Comparison of ENCODE assay signal across 28 cellular contexts in genomic region chr5:88051148-88051547, GRCh38.
"Had no signal": no experiment of that assay in that cellular context is flagged by ENCODE, and none has a peak within 500 bp of the region (broad histone marks: within the 10 kb centered on the region; RNA-seq: fewer than 3 reads in every experiment).

No MANE protein-coding gene starts in this region.

- H3K27me3 Mint-ChIP-seq: activated CD4-positive, alpha-beta memory T cell treated with anti-CD3 and anti-CD28 coated beads, Interleukin-2, amount 10 ng/mL, durations not matched to agents 7 days and 5 days; activated CD4-positive, alpha-beta T cell treated with anti-CD3 and anti-CD28 coated beads, Interleukin-2, amount 10 ng/mL, durations not matched to agents 7 days and 5 days; activated naive CD4-positive, alpha-beta T cell treated with anti-CD3 and anti-CD28 coated beads, Interleukin-2, amount 10 ng/mL, durations not matched to agents 7 days and 5 days; brain had no signal

- H3K9me3 Mint-ChIP-seq: activated CD4-positive, alpha-beta memory T cell treated with anti-CD3 and anti-CD28 coated beads, Interleukin-2, amount 10 ng/mL, durations not matched to agents 7 days and 5 days; activated CD4-positive, alpha-beta T cell treated with anti-CD3 and anti-CD28 coated beads, Interleukin-2, amount 10 ng/mL, durations not matched to agents 7 days and 5 days; activated naive CD4-positive, alpha-beta T cell treated with anti-CD3 and anti-CD28 coated beads, Interleukin-2, amount 10 ng/mL, durations not matched to agents 7 days and 5 days; activated naive CD8-positive, alpha-beta T cell treated with anti-CD3 and anti-CD28 coated beads, Interleukin-2, amount 10 ng/mL, durations not matched to agents 7 days and 5 days; central memory CD8-positive, alpha-beta T cell had no signal

- H3K9me3 ChIP-seq: ascending aorta, breast epithelium, esophagus squamous epithelium, heart left ventricle had no signal

- H3K27ac Mint-ChIP-seq: activated CD4-positive, alpha-beta memory T cell treated with anti-CD3 and anti-CD28 coated beads, Interleukin-2, amount 10 ng/mL, durations not matched to agents 7 days and 5 days; activated CD4-positive, alpha-beta T cell treated with anti-CD3 and anti-CD28 coated beads, Interleukin-2, amount 10 ng/mL, durations not matched to agents 7 days and 5 days; activated naive CD4-positive, alpha-beta T cell treated with anti-CD3 and anti-CD28 coated beads, Interleukin-2, amount 10 ng/mL, durations not matched to agents 7 days and 5 days; activated naive CD4-positive, alpha-beta T cell treated with anti-CD3 and anti-CD28 coated beads, Interleukin-2, amount 50 U/mL, for 72 hours; activated naive CD8-positive, alpha-beta T cell treated with anti-CD3 and anti-CD28 coated beads, Interleukin-2, amount 10 ng/mL, durations not matched to agents 7 days and 5 days; activated T-cell treated with anti-CD3 and anti-CD28 coated beads, Interleukin-2, amount 50 U/mL, for 24 hours; activated T-cell treated with anti-CD3 and anti-CD28 coated beads, Interleukin-2, amount 50 U/mL, for 72 hours; effector memory CD8-positive, alpha-beta T cell had no signal

- H3K27ac ChIP-seq: ascending aorta, breast epithelium, cardiac muscle cell, coronary artery, epithelial cell of prostate, esophagus squamous epithelium, heart left ventricle had no signal

- H3K36me3 Mint-ChIP-seq: activated naive CD4-positive, alpha-beta T cell treated with anti-CD3 and anti-CD28 coated beads, Interleukin-2, amount 10 ng/mL, durations not matched to agents 7 days and 5 days; activated naive CD8-positive, alpha-beta T cell treated with anti-CD3 and anti-CD28 coated beads, Interleukin-2, amount 10 ng/mL, durations not matched to agents 7 days and 5 days had no signal

- H3K27me3 ChIP-seq: ascending aorta, breast epithelium, cardiac muscle cell, esophagus squamous epithelium, heart left ventricle had no signal

- ATAC-seq: activated naive CD4-positive, alpha-beta T cell treated with anti-CD3 and anti-CD28 coated beads, Interleukin-2, amount 50 U/mL, for 72 hours; activated T-cell treated with anti-CD3 and anti-CD28 coated beads, Interleukin-2, amount 50 U/mL, for 72 hours; effector memory CD8-positive, alpha-beta T cell; heart left ventricle had no signal

- DNase-seq: activated CD4-positive, alpha-beta memory T cell treated with anti-CD3 and anti-CD28 coated beads, Interleukin-2, amount 10 ng/mL, durations not matched to agents 7 days and 5 days; activated CD4-positive, alpha-beta T cell treated with anti-CD3 and anti-CD28 coated beads for 1 hour; activated CD4-positive, alpha-beta T cell treated with anti-CD3 and anti-CD28 coated beads for 4 hours; activated CD4-positive, alpha-beta T cell treated with anti-CD3 and anti-CD28 coated beads, Interleukin-2, amount 10 ng/mL, durations not matched to agents 7 days and 5 days; activated CD4-positive, alpha-beta T cell treated with anti-CD3 and anti-CD28 coated beads, Interleukin-2, amount 50 U/mL, for 4 hours; activated CD8-positive, alpha-beta memory T cell treated with anti-CD3 and anti-CD28 coated beads, Interleukin-2, amount 50 U/mL, for 48 hours; activated gamma-delta T cell; activated naive CD4-positive, alpha-beta T cell; activated naive CD4-positive, alpha-beta T cell treated with anti-CD3 and anti-CD28 coated beads, Interleukin-2, amount 10 ng/mL, durations not matched to agents 7 days and 5 days; activated naive CD8-positive, alpha-beta T cell treated with anti-CD3 and anti-CD28 coated beads, Interleukin-2, amount 10 ng/mL, durations not matched to agents 7 days and 5 days; activated T-cell treated with anti-CD3 and anti-CD28 coated beads for 4 hours; activated T-cell treated with anti-CD3 and anti-CD28 coated beads, Interleukin-2, amount 50 U/mL, for 24 hours; activated T-cell treated with anti-CD3 and anti-CD28 coated beads, Interleukin-2, amount 50 U/mL, for 72 hours; dermis blood vessel endothelial cell; effector CD4-positive, alpha-beta T cell; effector memory CD8-positive, alpha-beta T cell; esophagus squamous epithelium; foreskin melanocyte; heart left ventricle; T-helper 2 cell had no signal

- H3K4me3 Mint-ChIP-seq: activated CD4-positive, alpha-beta memory T cell treated with anti-CD3 and anti-CD28 coated beads, Interleukin-2, amount 10 ng/mL, durations not matched to agents 7 days and 5 days; activated CD4-positive, alpha-beta T cell treated with anti-CD3 and anti-CD28 coated beads, Interleukin-2, amount 10 ng/mL, durations not matched to agents 7 days and 5 days; activated naive CD4-positive, alpha-beta T cell treated with anti-CD3 and anti-CD28 coated beads, Interleukin-2, amount 10 ng/mL, durations not matched to agents 7 days and 5 days; activated naive CD8-positive, alpha-beta T cell treated with anti-CD3 and anti-CD28 coated beads, Interleukin-2, amount 10 ng/mL, durations not matched to agents 7 days and 5 days; activated T-cell treated with anti-CD3 and anti-CD28 coated beads, Interleukin-2, amount 50 U/mL, for 24 hours; activated T-cell treated with anti-CD3 and anti-CD28 coated beads, Interleukin-2, amount 50 U/mL, for 72 hours; brain; central memory CD8-positive, alpha-beta T cell; effector memory CD8-positive, alpha-beta T cell had no signal

- H3K36me3 ChIP-seq: ascending aorta, breast epithelium, cardiac muscle cell, esophagus squamous epithelium, heart left ventricle had no signal

- H3K4me1 Mint-ChIP-seq: activated CD4-positive, alpha-beta memory T cell treated with anti-CD3 and anti-CD28 coated beads, Interleukin-2, amount 10 ng/mL, durations not matched to agents 7 days and 5 days; activated CD4-positive, alpha-beta T cell treated with anti-CD3 and anti-CD28 coated beads, Interleukin-2, amount 10 ng/mL, durations not matched to agents 7 days and 5 days; activated naive CD4-positive, alpha-beta T cell treated with anti-CD3 and anti-CD28 coated beads, Interleukin-2, amount 10 ng/mL, durations not matched to agents 7 days and 5 days; activated naive CD8-positive, alpha-beta T cell treated with anti-CD3 and anti-CD28 coated beads, Interleukin-2, amount 10 ng/mL, durations not matched to agents 7 days and 5 days; central memory CD8-positive, alpha-beta T cell had no signal

- H3K4me1 ChIP-seq: ascending aorta, breast epithelium, esophagus squamous epithelium, heart left ventricle had no signal

- H3K4me3 ChIP-seq: ascending aorta, breast epithelium, cardiac muscle cell, coronary artery, esophagus squamous epithelium had no signal
